17 cellular contexts compared by ENCODE assay signal in the genomic region with DNA sequence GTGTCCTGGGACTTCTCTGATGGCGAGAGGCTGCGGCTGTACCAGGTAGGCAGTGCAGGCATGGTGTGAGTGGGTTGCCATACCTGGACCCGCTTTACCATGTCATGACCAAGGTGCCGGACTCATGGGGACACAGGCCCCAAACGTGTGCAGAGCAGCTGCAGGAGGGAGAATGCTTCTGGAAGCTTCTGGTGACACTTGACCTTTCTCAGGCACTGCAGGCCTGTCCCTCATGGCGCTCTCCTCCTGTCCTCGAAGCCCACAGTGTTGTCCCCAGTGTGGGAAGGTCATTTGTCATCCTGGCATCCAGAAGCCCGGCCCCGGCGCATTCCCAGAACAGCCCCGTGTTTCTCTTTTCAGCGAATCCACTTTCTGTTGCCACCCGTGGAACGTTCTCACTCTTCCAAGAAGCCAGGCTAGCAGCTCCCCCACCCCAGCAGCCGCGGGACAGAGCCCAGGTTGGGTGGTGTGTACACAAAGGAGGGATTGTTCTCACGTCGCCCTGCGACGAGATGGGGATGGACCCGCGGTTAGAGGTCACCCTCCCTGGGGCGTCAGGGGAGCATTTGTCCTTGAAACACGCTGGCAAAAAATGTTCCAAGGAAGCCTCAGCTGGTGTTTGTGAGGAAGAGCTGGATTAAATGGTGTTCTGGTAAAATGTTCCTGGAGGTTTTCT. TPM values are rescaled to one million over a fixed set of nuclear protein-coding genes. Genes with fewer than 3 reads are reported as not detected.
DNase-seq lines count a peak whose midpoint lies in the region; ATAC-seq and TF ChIP-seq lines count a peak whose summit lies in the region.
"Had no signal": no experiment of that assay in that cellular context is flagged by ENCODE, and none has a peak within 500 bp of the region (broad histone marks: within the 10 kb centered on the region; RNA-seq: fewer than 3 reads in every experiment).

No MANE protein-coding gene starts in this region.

- peaks cover 25% of the 10 kb centered on the region for H3F3A ChIP-seq in smooth muscle cell (ENCODE audit: low read depth)

- H4K20me1 ChIP-seq in smooth muscle cell (ENCODE audit: low read depth) = peaks cover 100% of the 10 kb centered on the region
- H4K20me1 ChIP-seq: BLaER1 had no signal

- H3K9me3 ChIP-seq in HUES64 (ENCODE audit: insufficient read depth, low read depth, low read length) (no peaks in the 10 kb centered on the region), right lobe of liver (no peaks in the 10 kb centered on the region), smooth muscle cell (replicated peaks; ENCODE audit: low read depth) (no peaks in the 10 kb centered on the region)
- H3K9me3 ChIP-seq in CD8-positive, alpha-beta T cell (ENCODE audit: low read length) = no peaks in the 10 kb centered on the region
- H3K9me3 ChIP-seq: BLaER1 had no signal

- no peak overlapping the region for H3K4me3 ChIP-seq in HUES64 (ENCODE audit: low read length)
- H3K4me3 ChIP-seq in right lobe of liver = no peak overlapping the region
- no peak overlapping the region for H3K4me3 ChIP-seq in smooth muscle cell
- no peak overlapping the region for H3K4me3 ChIP-seq in CD8-positive, alpha-beta T cell (ENCODE audit: low read depth, low read length)
- H3K4me3 ChIP-seq: BLaER1 had no signal

- H3K9ac ChIP-seq in HUES64 (ENCODE audit: low read depth, low read length) (peak overlapping the region; percentile 50; the same call in 1 of the 2 replicates), smooth muscle cell (ENCODE audit: low read depth) (no peak overlapping the region)
- H3K9ac ChIP-seq: BLaER1 had no signal

- CTCF ChIA-PET in activated naive CD4-positive, alpha-beta T cell treated with anti-CD3 and anti-CD28 coated beads for 36 hours (lab: Charles Lee) = no interaction called here
- CTCF ChIA-PET in CD8-positive, alpha-beta T cell (lab: Charles Lee) = no interaction called here

- H2AFZ ChIP-seq in smooth muscle cell (ENCODE audit: low read depth) = no peak overlapping the region

- no peaks in the 10 kb centered on the region for H3K27me3 Mint-ChIP-seq in brain
- H3K27me3 Mint-ChIP-seq in activated naive CD4-positive, alpha-beta T cell treated with anti-CD3 and anti-CD28 coated beads for 36 hours (ENCODE audit: low read depth) = peaks cover 4% of the 10 kb centered on the region
- H3K27me3 Mint-ChIP-seq in CD8-positive, alpha-beta T cell (ENCODE audit: low read depth) = peaks cover 15% of the 10 kb centered on the region

- DNase-seq in right lobe of liver (no peak), smooth muscle cell (lab: John Stamatoyannopoulos, UW; ENCODE audit: unreplicated experiment) (no peak), T-helper 2 cell (no peak), glomerular visceral epithelial cell (ENCODE audit: extremely low spot score) (no peak)
- no peak for DNase-seq in activated naive CD4-positive, alpha-beta T cell treated with anti-CD3 and anti-CD28 coated beads for 36 hours
- no peak for DNase-seq in CD8-positive, alpha-beta T cell
- DNase-seq: activated CD8-positive, alpha-beta memory T cell treated with anti-CD3 and anti-CD28 coated beads for 24 hours; activated naive CD4-positive, alpha-beta T cell treated with anti-CD3 and anti-CD28 coated beads, Interleukin-2, amount 50 U/mL, for 16 hours; KG1; NCI-H2171; stimulated activated CD4-positive, alpha-beta T cell treated with anti-CD3 and anti-CD28 coated beads, Interleukin-2, amount 100 ng/mL, for 24 hours; stimulated activated naive CD4-positive, alpha-beta T cell; T-helper 9 cell had no signal

- ATAC-seq in right lobe of liver = peak in 1 of 4 donors; percentile 1
- ATAC-seq in CD8-positive, alpha-beta T cell = no peak
- ATAC-seq: left lobe of liver had no signal

- H3K4me1 ChIP-seq in HUES64 (ENCODE audit: insufficient read depth, low read length) (peaks cover 39% of the 10 kb centered on the region), right lobe of liver (peaks cover 0 to 55% (median 21%) of the 10 kb centered on the region in 4 donors), smooth muscle cell (ENCODE audit: low read depth) (peaks cover 40% of the 10 kb centered on the region)
- H3K4me1 ChIP-seq in CD8-positive, alpha-beta T cell (ENCODE audit: insufficient read depth, low read length) = no peaks in the 10 kb centered on the region

- peaks cover 74% of the 10 kb centered on the region for H3K36me3 Mint-ChIP-seq in brain
- H3K36me3 Mint-ChIP-seq in activated naive CD4-positive, alpha-beta T cell treated with anti-CD3 and anti-CD28 coated beads for 36 hours (ENCODE audit: low read depth) = no peaks in the 10 kb centered on the region
- no peaks in the 10 kb centered on the region for H3K36me3 Mint-ChIP-seq in CD8-positive, alpha-beta T cell

- POLR2A ChIA-PET in CD8-positive, alpha-beta T cell (lab: Charles Lee) = no interaction called here

- intact Hi-C loops in right lobe of liver (cut with DNase I) = no loop called here
- intact Hi-C loops in activated naive CD4-positive, alpha-beta T cell treated with anti-CD3 and anti-CD28 coated beads for 36 hours (cut with micrococcal nuclease) = no loop called here
- intact Hi-C loops in CD8-positive, alpha-beta T cell (cut with DNase I, micrococcal nuclease) = no loop called here

- peak overlapping the region in 1 of 5 experiments; percentile 52 for H3K4me3 Mint-ChIP-seq in brain
- no peak overlapping the region for H3K4me3 Mint-ChIP-seq in activated naive CD4-positive, alpha-beta T cell treated with anti-CD3 and anti-CD28 coated beads for 36 hours
- no peak overlapping the region for H3K4me3 Mint-ChIP-seq in CD8-positive, alpha-beta T cell

- peaks cover 74% of the 10 kb centered on the region for H3K4me1 Mint-ChIP-seq in brain
- H3K4me1 Mint-ChIP-seq in activated naive CD4-positive, alpha-beta T cell treated with anti-CD3 and anti-CD28 coated beads for 36 hours (ENCODE audit: low read depth) = no peaks in the 10 kb centered on the region
- peaks cover 2% of the 10 kb centered on the region for H3K4me1 Mint-ChIP-seq in CD8-positive, alpha-beta T cell (ENCODE audit: low read depth)

- H3K27ac ChIP-seq in HUES64 (ENCODE audit: low read depth, low read length) = peak overlapping the region; percentile 84
- peak overlapping the region in 2 of 3 donors; percentile 89 to 93 for H3K27ac ChIP-seq in right lobe of liver
- peak overlapping the region; percentile 50 for H3K27ac ChIP-seq in smooth muscle cell (ENCODE audit: low read depth)
- H3K27ac ChIP-seq in CD8-positive, alpha-beta T cell (ENCODE audit: low read depth, low read length) = no peak overlapping the region
- H3K27ac ChIP-seq: BLaER1 had no signal

- no peak for TF ChIP-seq POLR2A in right lobe of liver (IDR thresholded peaks at IDR 0.05)

- TF ChIP-seq CTCF in brain (conservative IDR thresholded peaks at IDR 0.05) = no peak
- no peak for TF ChIP-seq CTCF in right lobe of liver (IDR thresholded peaks at IDR 0.05)
- TF ChIP-seq CTCF in smooth muscle cell (IDR thresholded peaks at IDR 0.05; ENCODE audit: borderline replicate concordance, insufficient read depth, poor library complexity, severe bottlenecking) = no peak
- TF ChIP-seq CTCF in CD8-positive, alpha-beta T cell (IDR thresholded peaks at IDR 0.05) = no peak

- peak overlapping the region; percentile 70 to 94 (median 84) for H3K27ac Mint-ChIP-seq in brain
- no peak overlapping the region for H3K27ac Mint-ChIP-seq in activated naive CD4-positive, alpha-beta T cell treated with anti-CD3 and anti-CD28 coated beads for 36 hours
- H3K27ac Mint-ChIP-seq in CD8-positive, alpha-beta T cell = no peak overlapping the region

- no peaks in the 10 kb centered on the region for H3K27me3 ChIP-seq in HUES64 (ENCODE audit: insufficient read depth, low read length)
- no peaks in the 10 kb centered on the region for H3K27me3 ChIP-seq in right lobe of liver
- no peaks in the 10 kb centered on the region for H3K27me3 ChIP-seq in smooth muscle cell (ENCODE audit: low read depth)
- no peaks in the 10 kb centered on the region for H3K27me3 ChIP-seq in CD8-positive, alpha-beta T cell (ENCODE audit: insufficient read depth, low read length)
- H3K27me3 ChIP-seq: BLaER1 had no signal

- WGBS in HUES64 = 87% methylated on average over 24 of the region's 24 CpGs
- WGBS in right lobe of liver (ENCODE audit: insufficient coverage, low coverage, low lambda C conversion rate, missing lambda C conversion rate) = 51% methylated on average over 10 of the region's 24 CpGs
- 76% methylated on average over 24 of the region's 24 CpGs for WGBS in smooth muscle cell (ENCODE audit: low lambda C conversion rate)

- H3K36me3 ChIP-seq in HUES64 (ENCODE audit: insufficient read depth, low read length) (peaks cover 25% of the 10 kb centered on the region), right lobe of liver (no peaks in the 10 kb centered on the region), smooth muscle cell (ENCODE audit: low read depth) (no peaks in the 10 kb centered on the region)
- no peaks in the 10 kb centered on the region for H3K36me3 ChIP-seq in CD8-positive, alpha-beta T cell (ENCODE audit: insufficient read depth, low read length)
- H3K36me3 ChIP-seq: BLaER1 had no signal

- H3K9me3 Mint-ChIP-seq in brain = peaks cover 0 to 5% (median 0%) of the 10 kb centered on the region in 5 experiments
- no peaks in the 10 kb centered on the region for H3K9me3 Mint-ChIP-seq in activated naive CD4-positive, alpha-beta T cell treated with anti-CD3 and anti-CD28 coated beads for 36 hours
- H3K9me3 Mint-ChIP-seq in CD8-positive, alpha-beta T cell = no peaks in the 10 kb centered on the region

- H3K4me2 ChIP-seq in smooth muscle cell = peak overlapping the region; percentile 44
- H3K4me2 ChIP-seq: BLaER1 had no signal

- H3K79me2 ChIP-seq in smooth muscle cell (ENCODE audit: low read depth) = peaks cover 52% of the 10 kb centered on the region

RNA-seq across cellular contexts. Expression of a gene that starts 43.7 kb away (rescaled TPM):
- polyA plus RNA-seq in HUES64 (2013, experiment 1 of 2) = 26.2 TPM
- polyA plus RNA-seq in HUES64 (2013, experiment 2 of 2) = 29.3 TPM
- polyA plus RNA-seq in brain (ENCODE audit: insufficient read depth, low read depth, low replicate concordance) = 78.4 TPM
- total RNA-seq in right lobe of liver = 10 to 100 TPM; 18.8 to 30.4 (median 26.3) TPM
- total RNA-seq in smooth muscle cell = 47.7 and 58.4 TPM in 2 replicates
- polyA plus RNA-seq in smooth muscle cell = 34.9 and 38.9 TPM in 2 replicates
- under 1 TPM; 0.42 to 0.64 TPM for total RNA-seq in activated naive CD4-positive, alpha-beta T cell treated with anti-CD3 and anti-CD28 coated beads for 36 hours
- total RNA-seq in CD8-positive, alpha-beta T cell = under 1 TPM; 0.22 TPM

Comparison
In these comparisons a context has a peak if more than half of its experiments do, and no peak if none do; other contexts are left out.
1. H3K27ac Mint-ChIP-seq: peak in brain (5 of 5); none in activated naive CD4-positive, alpha-beta T cell treated with anti-CD3 and anti-CD28 coated beads for 36 hours (single experiment) and CD8-positive, alpha-beta T cell (single experiment).
2. RNA of a gene that starts 43.7 kb away (total RNA-seq): 47.7 to 58.4 TPM in smooth muscle cell and 18.8 to 30.4 TPM in right lobe of liver; 0.42 to 0.64 TPM in activated naive CD4-positive, alpha-beta T cell treated with anti-CD3 and anti-CD28 coated beads for 36 hours and 0.22 TPM in CD8-positive, alpha-beta T cell; every median in the first group is over 10 times any median in the second.